ENCODE assay signal across 13 cellular contexts in the genomic region with DNA sequence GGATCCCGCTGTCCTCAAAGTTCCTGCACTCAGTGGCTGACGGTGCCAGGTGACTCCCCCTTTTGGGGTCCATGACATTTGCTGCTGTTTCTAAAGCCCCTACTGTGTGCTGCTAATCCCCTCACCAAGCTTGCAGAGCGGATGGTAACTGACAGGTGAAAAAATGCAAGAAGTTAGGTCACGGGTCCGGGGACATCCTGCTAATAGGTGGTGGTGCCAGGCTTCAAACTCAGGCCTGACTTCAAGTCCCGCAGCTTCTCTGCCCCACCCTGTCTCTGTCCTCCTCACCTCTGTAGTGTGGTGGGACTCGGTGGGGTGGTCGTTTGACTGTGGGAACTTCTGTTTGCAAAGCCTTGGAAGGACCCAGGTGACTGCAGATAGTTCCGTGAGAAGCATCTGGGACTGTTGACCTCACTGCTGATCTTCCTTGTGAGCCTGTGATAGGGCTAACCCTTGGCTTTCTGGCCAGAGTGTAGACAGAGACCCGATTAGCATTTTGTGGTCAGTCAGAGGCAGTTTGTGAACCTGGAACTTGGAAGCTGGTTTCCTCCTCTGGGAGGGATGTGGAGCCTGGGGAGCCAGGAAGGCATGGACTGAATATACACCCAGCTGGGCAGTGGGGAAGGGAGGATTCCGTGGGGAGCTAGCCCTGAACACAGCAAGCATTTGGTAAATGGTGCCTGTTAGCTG.
A peak's percentile ranks its signal among the peaks of the same experiment; 100 is the strongest.
DNase-seq lines count a peak whose midpoint lies in the region; ATAC-seq and TF ChIP-seq lines count a peak whose summit lies in the region.
"Had no signal": no experiment of that assay in that cellular context is flagged by ENCODE, and none has a peak within 500 bp of the region (broad histone marks: within the 10 kb centered on the region; RNA-seq: fewer than 3 reads in every experiment).

No MANE protein-coding gene starts in this region.

- H3K9me3 Mint-ChIP-seq in activated T-cell treated with anti-CD3 and anti-CD28 coated beads, Interleukin-2, amount 50 U/mL, for 72 hours, result no peaks in the 10 kb centered on the region
- H3K9me3 Mint-ChIP-seq in nephron progenitor cell, result no peaks in the 10 kb centered on the region
- no peaks in the 10 kb centered on the region for H3K9me3 Mint-ChIP-seq in glutamatergic neuron (ENCODE audit: unreplicated experiment)
- H3K9me3 Mint-ChIP-seq: activated naive CD4-positive, alpha-beta T cell treated with anti-CD3 and anti-CD28 coated beads, Interleukin-2, amount 10 ng/mL, durations not matched to agents 7 days and 5 days; naive B cell had no signal

- peaks cover 72% of the 10 kb centered on the region for H3K4me1 Mint-ChIP-seq in activated T-cell treated with anti-CD3 and anti-CD28 coated beads, Interleukin-2, amount 50 U/mL, for 72 hours (ENCODE audit: low read depth)
- H3K4me1 Mint-ChIP-seq in nephron progenitor cell (peaks cover 49% of the 10 kb centered on the region), glutamatergic neuron (ENCODE audit: low read depth, unreplicated experiment) (peaks cover 2% of the 10 kb centered on the region)

- H3K27me3 ChIP-seq in dorsolateral prefrontal cortex, result no peaks in the 10 kb centered on the region
- H3K27me3 ChIP-seq in mucosa of rectum (ENCODE audit: control insufficient read depth in 2 of 2, insufficient read depth in 2 of 2, low read length in 2 of 2), result no peaks in the 10 kb centered on the region
- no peaks in the 10 kb centered on the region for H3K27me3 ChIP-seq in vagina
- H3K27me3 ChIP-seq: sigmoid colon had no signal

- peak overlapping the region; percentile 40 for H3K27ac Mint-ChIP-seq in activated T-cell treated with anti-CD3 and anti-CD28 coated beads, Interleukin-2, amount 50 U/mL, for 72 hours
- H3K27ac Mint-ChIP-seq in nephron progenitor cell (no peak overlapping the region), glutamatergic neuron (ENCODE audit: unreplicated experiment) (no peak overlapping the region)
- H3K27ac Mint-ChIP-seq: activated naive CD4-positive, alpha-beta T cell treated with anti-CD3 and anti-CD28 coated beads, Interleukin-2, amount 10 ng/mL, durations not matched to agents 7 days and 5 days had no signal

- intact Hi-C loops in dorsolateral prefrontal cortex (cut with DNase I), result no loop called here
- intact Hi-C loops in vagina (cut with DNase I), result loop anchor here (10.0 kb wide), 2 partner anchors 66 to 136 kb away; no protein-coding TSS in a partner anchor

- H3K36me3 ChIP-seq in mucosa of rectum (ENCODE audit: control insufficient read depth in 2 of 2, insufficient read depth in 2 of 2, low read length in 2 of 2) (no peaks in the 10 kb centered on the region), vagina (no peaks in the 10 kb centered on the region)
- H3K36me3 ChIP-seq: sigmoid colon had no signal

- TF ChIP-seq CTCF in dorsolateral prefrontal cortex (IDR thresholded peaks at IDR 0.05 in 54 of 56, conservative IDR thresholded peaks at IDR 0.05 in 2 of 56; ENCODE audit: low read depth in 1 of 56, partially characterized antibody in 56 of 56), result no peak
- no peak for TF ChIP-seq CTCF in vagina (IDR thresholded peaks at IDR 0.05)
- no peak for TF ChIP-seq CTCF in nephron progenitor cell (IDR thresholded peaks at IDR 0.05)
- TF ChIP-seq CTCF in glutamatergic neuron (IDR thresholded peaks at IDR 0.05; ENCODE audit: partially characterized antibody, unreplicated experiment), result no peak

- H3K4me1 ChIP-seq in mucosa of rectum (ENCODE audit: control insufficient read depth in 2 of 2, insufficient read depth in 2 of 2, low read length in 2 of 2) (peaks cover 39 to 40% of the 10 kb centered on the region in 2 donors), vagina (peaks cover 26% of the 10 kb centered on the region)

- H3K4me3 ChIP-seq in dorsolateral prefrontal cortex, result peak overlapping the region in 12 of 59 donors; percentile 1 to 31 (median 16)
- H3K4me3 ChIP-seq in mucosa of rectum (ENCODE audit: low read length in 2 of 2), result peak overlapping the region in 1 of 2 donors; percentile 20
- H3K4me3 ChIP-seq in vagina, result no peak overlapping the region
- H3K4me3 ChIP-seq: sigmoid colon had no signal

- no peaks in the 10 kb centered on the region for H3K27me3 Mint-ChIP-seq in activated T-cell treated with anti-CD3 and anti-CD28 coated beads, Interleukin-2, amount 50 U/mL, for 72 hours (ENCODE audit: low read depth)
- peaks cover 7% of the 10 kb centered on the region for H3K27me3 Mint-ChIP-seq in nephron progenitor cell (ENCODE audit: low read depth, poor library complexity)
- peaks cover 2% of the 10 kb centered on the region for H3K27me3 Mint-ChIP-seq in glutamatergic neuron (ENCODE audit: unreplicated experiment)
- H3K27me3 Mint-ChIP-seq: activated naive CD4-positive, alpha-beta T cell treated with anti-CD3 and anti-CD28 coated beads, Interleukin-2, amount 10 ng/mL, durations not matched to agents 7 days and 5 days; naive B cell had no signal

- H3K9me3 ChIP-seq in mucosa of rectum (ENCODE audit: control insufficient read depth in 2 of 2, low read length in 2 of 2), result no peaks in the 10 kb centered on the region
- no peaks in the 10 kb centered on the region for H3K9me3 ChIP-seq in vagina
- H3K9me3 ChIP-seq: sigmoid colon had no signal

- ATAC-seq in activated T-cell treated with anti-CD3 and anti-CD28 coated beads, Interleukin-2, amount 50 U/mL, for 72 hours (replicated peaks in 1 of 2), result no peak
- ATAC-seq in GM19395 (IDR thresholded peaks at IDR 0.05; ENCODE audit: unreplicated experiment), result no peak

- TF ChIP-seq POLR2A in vagina (IDR thresholded peaks at IDR 0.05), result no peak

- no peak for DNase-seq in activated T-cell treated with anti-CD3 and anti-CD28 coated beads, Interleukin-2, amount 50 U/mL, for 72 hours
- DNase-seq in activated T-cell treated with anti-CD3 and anti-CD28 coated beads, Interleukin-2, amount 50 U/mL, for 1 hour, result no peak
- DNase-seq in dorsolateral prefrontal cortex (no peak), vagina (ENCODE audit: extremely low spot score in 2 of 2) (peak; percentile 54 to 70), nephron progenitor cell (no peak), glutamatergic neuron (no peak)
- DNase-seq: activated naive CD4-positive, alpha-beta T cell treated with anti-CD3 and anti-CD28 coated beads, Interleukin-2, amount 10 ng/mL, durations not matched to agents 7 days and 5 days; naive B cell; SHP77; sigmoid colon; stimulated activated naive CD4-positive, alpha-beta T cell had no signal

- peak overlapping the region in 1 of 2 donors; percentile 24 for H3K9ac ChIP-seq in mucosa of rectum (ENCODE audit: low read depth in 1 of 2, low read length in 2 of 2)

- peaks cover 0 to 2% of the 10 kb centered on the region in 2 donors for H3K36me3 Mint-ChIP-seq in activated T-cell treated with anti-CD3 and anti-CD28 coated beads, Interleukin-2, amount 50 U/mL, for 72 hours (ENCODE audit: insufficient read depth in 2 of 2)
- H3K36me3 Mint-ChIP-seq in nephron progenitor cell (ENCODE audit: low read depth), result no peaks in the 10 kb centered on the region
- no peaks in the 10 kb centered on the region for H3K36me3 Mint-ChIP-seq in glutamatergic neuron (ENCODE audit: unreplicated experiment)
- H3K36me3 Mint-ChIP-seq: naive B cell had no signal

- H3K27ac ChIP-seq in dorsolateral prefrontal cortex (peak overlapping the region in 41 of 59 donors; percentile 5 to 100 (median 95)), mucosa of rectum (ENCODE audit: low read depth in 2 of 2, low read length in 2 of 2) (peak overlapping the region; percentile 16 to 23), vagina (no peak overlapping the region)
- H3K27ac ChIP-seq: sigmoid colon had no signal

- no peak overlapping the region for H3K4me3 Mint-ChIP-seq in activated T-cell treated with anti-CD3 and anti-CD28 coated beads, Interleukin-2, amount 50 U/mL, for 72 hours
- no peak overlapping the region for H3K4me3 Mint-ChIP-seq in nephron progenitor cell
- H3K4me3 Mint-ChIP-seq in glutamatergic neuron (ENCODE audit: unreplicated experiment), result no peak overlapping the region
- H3K4me3 Mint-ChIP-seq: activated naive CD4-positive, alpha-beta T cell treated with anti-CD3 and anti-CD28 coated beads, Interleukin-2, amount 10 ng/mL, durations not matched to agents 7 days and 5 days had no signal

Comparison
In these comparisons a context has a peak if more than half of its experiments do, and no peak if none do; other contexts are left out.
1. DNase-seq: peak in vagina (2 of 2); none in activated T-cell treated with anti-CD3 and anti-CD28 coated beads, Interleukin-2, amount 50 U/mL, for 72 hours (0 of 2), activated T-cell treated with anti-CD3 and anti-CD28 coated beads, Interleukin-2, amount 50 U/mL, for 1 hour (single experiment), dorsolateral prefrontal cortex (0 of 10), nephron progenitor cell (single experiment) and glutamatergic neuron (single experiment).